Comparison of ENCODE assay signal across 20 cellular contexts in genomic region chr6:84515082-84515481, GRCh38.
DNase-seq lines count a peak whose midpoint lies in the region; ATAC-seq and TF ChIP-seq lines count a peak whose summit lies in the region.
"Had no signal": no experiment of that assay in that cellular context is flagged by ENCODE, and none has a peak within 500 bp of the region (broad histone marks: within the 10 kb centered on the region; RNA-seq: fewer than 3 reads in every experiment).

No MANE protein-coding gene starts in this region.

- no peak overlapping the region for H2AFZ ChIP-seq in smooth muscle cell (ENCODE audit: low read depth)
- H2AFZ ChIP-seq: GM23248 had no signal

- no peaks in the 10 kb centered on the region for H4K20me1 ChIP-seq in smooth muscle cell (ENCODE audit: low read depth)

- CTCF ChIA-PET in Caco-2 (lab: Charles Lee): no interaction called here

- no peak overlapping the region for H3K27ac ChIP-seq in smooth muscle cell (ENCODE audit: low read depth)
- H3K27ac ChIP-seq: C4-2B, GM23248, RWPE1 had no signal

- H3K9ac ChIP-seq in smooth muscle cell (ENCODE audit: low read depth): no peak overlapping the region
- H3K9ac ChIP-seq: GM23248 had no signal

- H3F3A ChIP-seq in smooth muscle cell (ENCODE audit: low read depth): no peaks in the 10 kb centered on the region

- H3K27ac Mint-ChIP-seq in Caco-2 (ENCODE audit: unreplicated experiment): no peak overlapping the region
- H3K27ac Mint-ChIP-seq in naive thymus-derived CD8-positive, alpha-beta T cell: no peak overlapping the region

- H3K9me3 ChIP-seq in smooth muscle cell (replicated peaks; ENCODE audit: low read depth): no peaks in the 10 kb centered on the region
- H3K9me3 ChIP-seq in Caco-2: no peaks in the 10 kb centered on the region
- H3K9me3 ChIP-seq: HAP-1 had no signal

- H3K27me3 ChIP-seq in smooth muscle cell (ENCODE audit: low read depth): peaks cover 10% of the 10 kb centered on the region
- H3K27me3 ChIP-seq in Caco-2 (replicated peaks; ENCODE audit: control insufficient read depth, insufficient read depth, low read length): no peaks in the 10 kb centered on the region

- intact Hi-C loops in Caco-2 (cut with micrococcal nuclease; ENCODE audit: unreplicated experiment): no loop called here

- H3K9me3 Mint-ChIP-seq in Caco-2 (ENCODE audit: unreplicated experiment): no peaks in the 10 kb centered on the region
- H3K9me3 Mint-ChIP-seq in naive thymus-derived CD8-positive, alpha-beta T cell: no peaks in the 10 kb centered on the region

- H3K4me1 ChIP-seq in smooth muscle cell (ENCODE audit: low read depth) (peaks cover 4% of the 10 kb centered on the region), Caco-2 (peaks cover 19% of the 10 kb centered on the region)
- H3K4me1 ChIP-seq: HAP-1 had no signal

- no peaks in the 10 kb centered on the region for H3K79me2 ChIP-seq in smooth muscle cell (ENCODE audit: low read depth)

- TF ChIP-seq CTCF in fibroblast of the aortic adventitia (IDR thresholded peaks at IDR 0.05; ENCODE audit: insufficient read depth, low read length) (no peak), smooth muscle cell (IDR thresholded peaks at IDR 0.05; ENCODE audit: borderline replicate concordance, insufficient read depth, poor library complexity, severe bottlenecking) (no peak), Caco-2 (IDR thresholded peaks at IDR 0.05; ENCODE audit: insufficient read depth in 1 of 2, low read depth in 1 of 2, low read length in 1 of 2, severe bottlenecking in 1 of 2, unreplicated experiment in 1 of 2) (no peak), GM10266 (IDR thresholded peaks at IDR 0.05; ENCODE audit: control insufficient read depth, insufficient read depth, low read depth, missing control alignments) (no peak)

- H3K4me3 Mint-ChIP-seq in Caco-2 (ENCODE audit: unreplicated experiment): no peak overlapping the region
- no peak overlapping the region for H3K4me3 Mint-ChIP-seq in naive thymus-derived CD8-positive, alpha-beta T cell

- no peak overlapping the region for H3K4me3 ChIP-seq in fibroblast of the aortic adventitia (ENCODE audit: low read depth, low read length)
- no peak overlapping the region for H3K4me3 ChIP-seq in smooth muscle cell
- no peak overlapping the region for H3K4me3 ChIP-seq in Caco-2 (ENCODE audit: low read depth, low read length)
- H3K4me3 ChIP-seq: GM23248, HAP-1, K562 had no signal

- peaks cover 7% of the 10 kb centered on the region for H3K4me1 Mint-ChIP-seq in Caco-2 (ENCODE audit: low read depth, unreplicated experiment)
- no peaks in the 10 kb centered on the region for H3K4me1 Mint-ChIP-seq in naive thymus-derived CD8-positive, alpha-beta T cell

- BruUV-seq in Caco-2 (replicated peaks; lab: Mats Ljungman, UMichigan): no TSS peak

- peak overlapping the region; percentile 61 for H3K4me2 ChIP-seq in smooth muscle cell

- no peak for ATAC-seq in naive thymus-derived CD8-positive, alpha-beta T cell
- ATAC-seq: K562 had no signal

- DNase-seq in HT1080 (ENCODE audit: low read depth): peak; percentile 28
- peak; percentile 60 for DNase-seq in amniotic epithelial cell (ENCODE audit: low read depth)
- DNase-seq in fibroblast of the aortic adventitia (ENCODE audit: low read depth): peak; percentile 34
- DNase-seq in smooth muscle cell (lab: John Stamatoyannopoulos, UW; ENCODE audit: unreplicated experiment): no peak
- no peak for DNase-seq in Caco-2
- DNase-seq in NCI-H187 (lab: John Stamatoyannopoulos, UW): no peak
- DNase-seq in naive thymus-derived CD8-positive, alpha-beta T cell: no peak
- no peak for DNase-seq in GM10266 (ENCODE audit: extremely low spot score)
- DNase-seq: DMS79 treated with DMSO at 0.1 percent for 48 hours, GM23248, NCI-H1417, NCI-H187 treated with DMSO at 0.1 percent for 48 hours, NCI-H2227 treated with DMSO at 0.1 percent for 48 hours, NCI-H510A treated with DMSO at 0.1 percent for 48 hours, NCI-H82, SIG-M5 had no signal

- H3K36me3 ChIP-seq in smooth muscle cell (ENCODE audit: low read depth): no peaks in the 10 kb centered on the region
- no peaks in the 10 kb centered on the region for H3K36me3 ChIP-seq in Caco-2 (ENCODE audit: control insufficient read depth, insufficient read depth, low read length)
- H3K36me3 ChIP-seq: HAP-1 had no signal

- POLR2A ChIA-PET in Caco-2 (lab: Charles Lee): no interaction called here
- POLR2A ChIA-PET in naive thymus-derived CD8-positive, alpha-beta T cell (lab: Charles Lee): no interaction called here

- H3K36me3 Mint-ChIP-seq in Caco-2 (ENCODE audit: insufficient read depth, unreplicated experiment): no peaks in the 10 kb centered on the region
- no peaks in the 10 kb centered on the region for H3K36me3 Mint-ChIP-seq in naive thymus-derived CD8-positive, alpha-beta T cell

- no peaks in the 10 kb centered on the region for H3K27me3 Mint-ChIP-seq in Caco-2 (ENCODE audit: insufficient read depth, unreplicated experiment)
- H3K27me3 Mint-ChIP-seq in naive thymus-derived CD8-positive, alpha-beta T cell: no peaks in the 10 kb centered on the region

- WGBS in smooth muscle cell (ENCODE audit: low lambda C conversion rate): 55% methylated on average over 6 of the region's 6 CpGs

Comparison
In these comparisons a context has a peak if more than half of its experiments do, and no peak if none do; other contexts are left out.
1. DNase-seq: peak in HT1080 (single experiment), amniotic epithelial cell (single experiment) and fibroblast of the aortic adventitia (single experiment); none in smooth muscle cell (single experiment), Caco-2 (0 of 2), NCI-H187 (0 of 2), naive thymus-derived CD8-positive, alpha-beta T cell (0 of 10) and GM10266 (single experiment).